ENCODE assay signal across 8 cellular contexts in the genomic region with DNA sequence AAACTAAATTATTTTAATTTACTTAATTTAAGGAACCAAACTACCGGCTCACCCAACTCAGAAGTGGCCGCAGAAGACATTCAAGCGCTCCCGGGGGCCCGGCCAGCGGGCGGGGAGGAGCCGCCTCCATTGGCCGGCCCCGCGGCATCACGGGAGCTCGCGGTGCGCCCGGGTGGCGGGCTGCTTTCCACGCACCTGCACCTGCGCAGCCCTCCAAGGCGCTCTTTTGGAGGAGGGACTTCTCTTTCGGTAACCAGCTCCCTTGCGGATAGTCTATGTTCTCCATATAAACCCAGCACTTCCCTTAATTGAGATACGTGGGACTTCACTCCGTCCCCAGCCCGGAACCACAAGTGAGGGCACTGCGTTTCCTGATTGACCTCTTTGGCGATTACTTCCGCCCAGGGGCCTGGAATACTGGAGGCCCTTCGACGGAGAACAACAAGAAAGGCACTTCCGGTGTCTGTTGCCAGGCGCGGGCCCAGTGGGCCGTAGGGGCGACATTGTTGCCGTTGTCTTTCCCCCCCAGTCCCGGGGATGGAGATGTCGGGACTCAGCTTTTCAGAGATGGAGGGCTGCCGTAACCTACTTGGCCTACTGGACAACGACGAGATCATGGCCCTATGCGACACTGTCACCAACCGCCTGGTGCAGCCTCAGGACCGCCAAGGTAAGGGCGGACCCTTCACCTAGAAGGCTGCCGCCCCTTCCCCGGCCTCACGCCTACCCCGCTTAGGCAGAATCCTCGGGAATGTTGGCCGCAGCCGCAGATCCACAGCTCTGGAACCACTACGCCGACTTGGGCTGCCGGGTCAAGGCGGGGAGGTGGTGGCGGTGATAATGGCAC. TPM values are rescaled to one million over a fixed set of nuclear protein-coding genes. Genes with fewer than 3 reads are reported as not detected.
DNase-seq lines count a peak whose midpoint lies in the region; ATAC-seq and TF ChIP-seq lines count a peak whose summit lies in the region.

Gene C3orf38 (plus strand): TSS at position 444 of the 847 bp plus-strand sequence. CDS start 94 bp downstream, at position 538.

- H3K4me3 ChIP-seq in Panc1 (ENCODE audit: low read depth in 2 of 2, low read length in 2 of 2) (peak within 1 kb of the TSS; percentile 78 to 96), esophagus muscularis mucosa (peak within 1 kb of the TSS; percentile 71 to 83 (median 76)), muscle layer of duodenum (ENCODE audit: low read depth in 1 of 2, low read length in 2 of 2) (peak within 1 kb of the TSS; percentile 97 to 99)

- no peak for TF ChIP-seq EP300 in esophagus muscularis mucosa (IDR thresholded peaks at IDR 0.05)

- H3K4me1 ChIP-seq in Panc1 (ENCODE audit: control insufficient read depth, insufficient read depth, low read length) = peaks cover 4% of the 10 kb centered on the region
- H3K4me1 ChIP-seq in esophagus muscularis mucosa = peaks cover 19 to 45% (median 36%) of the 10 kb centered on the region in 4 donors
- H3K4me1 ChIP-seq in muscle layer of duodenum (ENCODE audit: control insufficient read depth in 1 of 2, insufficient read depth in 2 of 2, low read length in 2 of 2) = peaks cover 10 to 15% of the 10 kb centered on the region in 2 donors

- intact Hi-C loops in Panc1 (cut with micrococcal nuclease; ENCODE audit: unreplicated experiment) = no loop called here
- intact Hi-C loops in esophagus muscularis mucosa (cut with DNase I) = loop anchor here (5.0 kb wide), 1 partner anchor 92 kb away; the partner anchor contains the start of genes CGGBP1 and ZNF654

- peak; percentile 78 for ATAC-seq in GM21723 (IDR thresholded peaks at IDR 0.05; ENCODE audit: unreplicated experiment)
- ATAC-seq in Panc1 = peak; percentile 97

- DNase-seq in DMS79 (lab: John Stamatoyannopoulos, UW) (peak; percentile 77), KBM-7 (peak; percentile 94), Panc1 (ENCODE audit: low read depth, low spot score) (peak; percentile 67), esophagus muscularis mucosa (ENCODE audit: extremely low spot score) (peak; percentile 95)
- DNase-seq in activated T-cell treated with anti-CD3 and anti-CD28 coated beads, Interleukin-2, amount 50 U/mL, for 48 hours = peak; percentile 87
- DNase-seq in stimulated activated CD8-positive, alpha-beta memory T cell treated with anti-CD3 and anti-CD28 coated beads, Interleukin-7, amount 100 ng/mL, for 24 hours (ENCODE audit: low read depth) = peak; percentile 54

- H3K36me3 ChIP-seq in Panc1 (ENCODE audit: control insufficient read depth, insufficient read depth, low read length) = no peaks in the 10 kb centered on the region; the same call in 1 of the 2 replicates
- peaks cover 13 to 19% (median 15%) of the 10 kb centered on the region in 4 donors for H3K36me3 ChIP-seq in esophagus muscularis mucosa
- H3K36me3 ChIP-seq in muscle layer of duodenum (ENCODE audit: control insufficient read depth in 1 of 2, insufficient read depth in 2 of 2, low read length in 2 of 2) = peaks cover 4 to 5% of the 10 kb centered on the region in 2 donors

- TF ChIP-seq CTCF in Panc1 (IDR thresholded peaks at IDR 0.05) = no peak
- no peak for TF ChIP-seq CTCF in esophagus muscularis mucosa (IDR thresholded peaks at IDR 0.05)

- under 1% methylated on average over 47 of the region's 57 CpGs for WGBS in esophagus muscularis mucosa

- CTCF ChIA-PET in Panc1 (lab: Charles Lee) = no interaction called here

- no peak for TF ChIP-seq POLR2A in esophagus muscularis mucosa (IDR thresholded peaks at IDR 0.05; ENCODE audit: low read depth)

- no TSS peak for BruUV-seq in Panc1 (replicated peaks; lab: Mats Ljungman, UMichigan)

- in situ Hi-C loops in KBM-7 (cut with MboI; ENCODE audit: low pct_unique_long_range_greater_than_20kb, low sequenced_read_pairs) (no loop called here), Panc1 (cut with HindIII; ENCODE audit: low pct_unique_long_range_greater_than_20kb, low sequenced_read_pairs) (no loop called here)

- H3K27me3 ChIP-seq in Panc1 (ENCODE audit: control insufficient read depth, insufficient read depth, low read length) (no peaks in the 10 kb centered on the region), esophagus muscularis mucosa (no peaks in the 10 kb centered on the region), muscle layer of duodenum (ENCODE audit: low read depth, low read length) (no peaks in the 10 kb centered on the region)

- POLR2A ChIA-PET in Panc1 (lab: Charles Lee) = no interaction called here

- H3K27ac ChIP-seq in Panc1 (ENCODE audit: low read length) = peak within 1 kb of the TSS; percentile 91
- H3K27ac ChIP-seq in esophagus muscularis mucosa (replicated peaks in 1 of 4) = peak within 1 kb of the TSS; percentile 89 to 94 (median 92)
- peak within 1 kb of the TSS; percentile 95 for H3K27ac ChIP-seq in muscle layer of duodenum (ENCODE audit: low read length)

- H3K9me3 ChIP-seq in Panc1 (ENCODE audit: control insufficient read depth, insufficient read depth, low read depth, low read length) (no peaks in the 10 kb centered on the region), esophagus muscularis mucosa (no peaks in the 10 kb centered on the region), muscle layer of duodenum (ENCODE audit: control insufficient read depth in 1 of 2, low read length in 2 of 2) (no peaks in the 10 kb centered on the region)

RNA-seq across cellular contexts. Expression of gene C3orf38, which starts in this region (rescaled TPM):
- 14.3 TPM for total RNA-seq in Panc1 (2021; ENCODE audit: unreplicated experiment)
- polyA plus RNA-seq in Panc1 (2012; ENCODE audit: insufficient read length) = 8.5 TPM
- total RNA-seq in esophagus muscularis mucosa = 10 to 100 TPM; 13.9 to 18.9 (median 16.4) TPM

Comparison
In these comparisons a context has a peak if more than half of its experiments do, and no peak if none do; other contexts are left out.
1. Peak in every context shown above with its lines: DNase-seq, ATAC-seq, H3K4me3 ChIP-seq and H3K27ac ChIP-seq.